8 cellular contexts compared by ENCODE assay signal in genomic region chr3:24829632-24830229, GRCh38.
DNase-seq lines count a peak whose midpoint lies in the region; ATAC-seq, FAIRE-seq and TF ChIP-seq lines count a peak whose summit lies in the region.

No MANE protein-coding gene starts in this region.

- WGBS in tibial nerve, 2 donors: 1% methylated on average over 34 to 35 of the region's 35 CpGs

- TF ChIP-seq CTCF in bronchial epithelial cell (IDR thresholded peaks at IDR 0.05; ENCODE audit: insufficient read depth, low read length, severe bottlenecking) (no peak), tibial nerve (IDR thresholded peaks at IDR 0.05) (no peak)

- no peaks in the 10 kb centered on the region for H3K9me3 ChIP-seq in tibial nerve

- DNase-seq in NCI-H2029 (lab: John Stamatoyannopoulos, UW) (peak; percentile 12), NCI-H2029 treated with DMSO at 0.1 percent for 48 hours (lab: John Stamatoyannopoulos, UW) (no peak), bronchial epithelial cell (ENCODE audit: low read depth) (no peak), left lobe of liver (ENCODE audit: low spot score) (peak; percentile 45), tibial nerve (ENCODE audit: low spot score in 2 of 2) (no peak)
- DNase-seq in activated CD4-positive, alpha-beta T cell treated with anti-CD3 and anti-CD28 coated beads for 1 hour: no peak
- no peak for DNase-seq in stimulated activated CD4-positive, alpha-beta T cell treated with anti-CD3 and anti-CD28 coated beads, Interleukin-15, amount 100 ng/mL, for 24 hours

- no peak for TF ChIP-seq EP300 in tibial nerve (IDR thresholded peaks at IDR 0.05)

- H3K4me1 ChIP-seq in tibial nerve: peaks cover 0 to 22% (median 0%) of the 10 kb centered on the region in 4 donors

- TF ChIP-seq POLR2A in tibial nerve (IDR thresholded peaks at IDR 0.05): no peak

- peaks cover 13% of the 10 kb centered on the region for H3K27me3 ChIP-seq in bronchial epithelial cell (ENCODE audit: control insufficient read depth, insufficient read depth, low read length)
- H3K27me3 ChIP-seq in tibial nerve: peaks cover 0 to 27% of the 10 kb centered on the region in 2 donors

- H3K27ac ChIP-seq in tibial nerve: no peak overlapping the region

- no peak for FAIRE-seq in bronchial epithelial cell (lab: Jason Lieb, UNC)

- ATAC-seq in left lobe of liver: peak; percentile 79
- no peak for ATAC-seq in HG02981 (IDR thresholded peaks at IDR 0.05; ENCODE audit: unreplicated experiment)

- H3K4me3 ChIP-seq in bronchial epithelial cell (ENCODE audit: low read depth, low read length) (peak overlapping the region; percentile 20), tibial nerve (peak overlapping the region; percentile 19 to 57 (median 38))

- H3K36me3 ChIP-seq in bronchial epithelial cell (ENCODE audit: control insufficient read depth, insufficient read depth, low read length) (no peaks in the 10 kb centered on the region), tibial nerve (no peaks in the 10 kb centered on the region)

Comparison
In these comparisons a context has a peak if more than half of its experiments do, and no peak if none do; other contexts are left out.
1. DNase-seq: peak in NCI-H2029 (single experiment) and left lobe of liver (single experiment); none in NCI-H2029 treated with DMSO at 0.1 percent for 48 hours (single experiment), bronchial epithelial cell (single experiment), tibial nerve (0 of 2), activated CD4-positive, alpha-beta T cell treated with anti-CD3 and anti-CD28 coated beads for 1 hour (single experiment) and stimulated activated CD4-positive, alpha-beta T cell treated with anti-CD3 and anti-CD28 coated beads, Interleukin-15, amount 100 ng/mL, for 24 hours (single experiment).